In the genomic region with DNA sequence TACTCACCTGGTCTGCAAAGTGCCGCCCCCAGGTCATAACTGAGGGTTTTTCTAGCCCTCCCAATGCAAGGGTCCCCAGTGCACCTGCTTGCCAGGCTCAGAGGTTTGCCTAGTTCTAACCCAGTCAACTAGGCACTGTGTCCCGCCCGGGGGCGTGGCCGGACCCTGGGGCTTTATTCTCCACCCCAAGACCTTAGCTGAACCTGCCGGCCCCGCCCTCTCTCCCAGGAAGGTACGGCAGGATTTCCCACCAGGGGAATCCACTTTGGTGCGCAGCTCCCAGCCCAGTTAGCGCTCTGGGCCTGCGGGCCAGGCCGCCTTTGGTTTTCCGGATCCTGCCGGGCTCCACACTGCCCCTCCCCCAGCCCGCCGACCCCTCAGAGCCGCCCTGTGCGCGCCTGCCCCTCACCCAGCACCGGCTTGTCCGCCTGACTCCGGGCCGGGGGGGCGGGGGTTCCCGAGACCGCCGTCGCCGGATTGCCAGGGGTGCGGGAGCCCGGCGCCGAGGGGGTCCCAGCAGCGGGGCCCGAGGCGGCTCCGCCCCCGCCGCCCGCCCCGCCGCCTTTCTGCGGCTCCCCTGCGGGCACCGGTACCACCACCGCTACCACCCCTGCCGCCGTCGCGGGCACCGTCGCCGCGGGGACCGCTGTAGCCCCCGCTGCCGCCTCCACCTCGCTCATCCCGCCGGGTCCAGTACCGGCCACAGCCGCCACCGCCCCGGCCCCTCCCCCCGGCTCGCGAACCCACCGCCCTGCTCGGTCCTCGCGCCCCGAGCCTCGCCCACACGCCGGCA, we compare ENCODE assay signal across 8 cellular contexts. TPM values are rescaled to one million over a fixed set of nuclear protein-coding genes. Genes with fewer than 3 reads are reported as not detected.
DNase-seq lines count a peak whose midpoint lies in the region; ATAC-seq and TF ChIP-seq lines count a peak whose summit lies in the region.

No MANE protein-coding gene starts in this region.

- H3K4me3 Mint-ChIP-seq in CD14-positive monocyte = peak overlapping the region; percentile 27 to 82
- H3K4me3 Mint-ChIP-seq in naive B cell = peak overlapping the region; percentile 11 to 91 (median 76)

- H3K36me3 Mint-ChIP-seq in CD14-positive monocyte = peaks cover 0 to 6% of the 10 kb centered on the region in 2 donors
- H3K36me3 Mint-ChIP-seq in naive B cell = no peaks in the 10 kb centered on the region

- intact Hi-C loops in CD14-positive monocyte (cut with micrococcal nuclease) = loop anchor here in 1 of 2 donors (5.0 kb wide), 1 partner anchor 252 kb away; a partner anchor contains a TSS

- H3K27ac Mint-ChIP-seq in CD14-positive monocyte (no peak overlapping the region), naive B cell (peak overlapping the region in 1 of 6 donors; percentile 83)

- H3K27me3 Mint-ChIP-seq in CD14-positive monocyte (ENCODE audit: low read depth in 3 of 3) (peaks cover 67 to 84% (median 70%) of the 10 kb centered on the region in 3 donors), naive B cell (peaks cover 23 to 61% (median 48%) of the 10 kb centered on the region in 3 donors)

- TF ChIP-seq CTCF in CD14-positive monocyte (IDR thresholded peaks at IDR 0.05) = no peak

- H3K27ac ChIP-seq in duodenal mucosa (ENCODE audit: low read depth, low read length) = peak overlapping the region; percentile 62

- H3K9me3 ChIP-seq in duodenal mucosa (ENCODE audit: control insufficient read depth in 1 of 2, low read length in 2 of 2) = no peaks in the 10 kb centered on the region

- peak overlapping the region; percentile 57 to 69 for H3K9ac ChIP-seq in duodenal mucosa (ENCODE audit: low read depth in 1 of 2, low read length in 2 of 2)

- peak overlapping the region; percentile 21 for H3K4me3 ChIP-seq in Jurkat, Clone E6-1 (ENCODE audit: low read length)
- peak overlapping the region; percentile 58 to 59 for H3K4me3 ChIP-seq in duodenal mucosa (ENCODE audit: low read depth in 1 of 2, low read length in 2 of 2)

- peaks cover 24% of the 10 kb centered on the region for H3K4me1 Mint-ChIP-seq in CD14-positive monocyte
- peaks cover 7 to 26% (median 22%) of the 10 kb centered on the region in 3 donors for H3K4me1 Mint-ChIP-seq in naive B cell

- peaks cover 3 to 16% of the 10 kb centered on the region in 2 donors for H3K27me3 ChIP-seq in duodenal mucosa (ENCODE audit: control insufficient read depth in 1 of 2, insufficient read depth in 2 of 2, low read length in 2 of 2)

- DNase-seq in CD14-positive monocyte (ENCODE audit: low spot score) = no peak
- DNase-seq in Jurkat, Clone E6-1 (ENCODE audit: low read depth, low spot score) = no peak
- no peak for DNase-seq in naive B cell
- DNase-seq in dedifferentiated amniotic fluid mesenchymal stem cell (ENCODE audit: extremely low spot score) = no peak
- DNase-seq in NCI-H774 (lab: John Stamatoyannopoulos, UW) = no peak
- DNase-seq in midbrain (lab: John Stamatoyannopoulos, UW) = no peak
- DNase-seq in T-helper 9 cell = no peak

- ATAC-seq in naive B cell (ENCODE audit: low read depth in 2 of 2) = peak; percentile 3 to 7

- peaks cover 33 to 45% of the 10 kb centered on the region in 2 donors for H3K4me1 ChIP-seq in duodenal mucosa (ENCODE audit: control insufficient read depth in 1 of 2, insufficient read depth in 2 of 2, low read length in 2 of 2)

- H3K36me3 ChIP-seq in duodenal mucosa (ENCODE audit: control insufficient read depth in 1 of 2, insufficient read depth in 2 of 2, low read length in 2 of 2) = no peaks in the 10 kb centered on the region

- H3K9me3 Mint-ChIP-seq in CD14-positive monocyte = peaks cover 0 to 23% (median 12%) of the 10 kb centered on the region in 7 donors
- H3K9me3 Mint-ChIP-seq in naive B cell = peaks cover 0 to 1% (median 0%) of the 10 kb centered on the region in 7 donors

RNA-seq across cellular contexts. Expression of a gene that starts 0.4 kb away (rescaled TPM):
- polyA plus RNA-seq in CD14-positive monocyte (not detected), naive B cell (ENCODE audit: low read depth in 6 of 6) (not detected)
- polyA plus RNA-seq in Jurkat, Clone E6-1 (2012; ENCODE audit: insufficient read depth, insufficient read length) = 34.9 TPM

RNA-seq across cellular contexts. Expression of a gene that starts 12.5 kb away (rescaled TPM):
- polyA plus RNA-seq in CD14-positive monocyte (not detected), naive B cell (ENCODE audit: low read depth in 6 of 6) (not detected)
- 0.59 TPM for polyA plus RNA-seq in Jurkat, Clone E6-1 (2012; ENCODE audit: insufficient read depth, insufficient read length)

RNA-seq across cellular contexts. Expression of a gene that starts 13.4 kb away (rescaled TPM):
- polyA plus RNA-seq in CD14-positive monocyte (100 to 1,000 TPM; 465 to 485 TPM), naive B cell (ENCODE audit: low read depth in 6 of 6) (100 to 1,000 TPM; 195 to 802 (median 516) TPM)
- polyA plus RNA-seq in Jurkat, Clone E6-1 (2012; ENCODE audit: insufficient read depth, insufficient read length) = 982 TPM

RNA-seq across cellular contexts. Expression of a gene that starts 21.1 kb away (rescaled TPM):
- polyA plus RNA-seq in CD14-positive monocyte (10 to 100 TPM; 53.5 to 59.6 TPM), naive B cell (ENCODE audit: low read depth in 6 of 6) (100 to 1,000 TPM; 103 to 131 (median 107) TPM)
- polyA plus RNA-seq in Jurkat, Clone E6-1 (2012; ENCODE audit: insufficient read depth, insufficient read length) = 157 TPM

RNA-seq across cellular contexts. Expression of a gene that starts 31.7 kb away (rescaled TPM):
- polyA plus RNA-seq in CD14-positive monocyte (1 to 10 TPM in 1 of 2 donors, under 1 TPM in 1; 0.49 to 2.1 TPM), naive B cell (ENCODE audit: low read depth in 6 of 6) (1 to 10 TPM in 5 of 6 donors, not detected in 1; 2.9 to 6.9 (median 4.8) TPM)
- 0.61 TPM for polyA plus RNA-seq in Jurkat, Clone E6-1 (2012; ENCODE audit: insufficient read depth, insufficient read length)
